13 cellular contexts compared by ENCODE assay signal in the genomic region with DNA sequence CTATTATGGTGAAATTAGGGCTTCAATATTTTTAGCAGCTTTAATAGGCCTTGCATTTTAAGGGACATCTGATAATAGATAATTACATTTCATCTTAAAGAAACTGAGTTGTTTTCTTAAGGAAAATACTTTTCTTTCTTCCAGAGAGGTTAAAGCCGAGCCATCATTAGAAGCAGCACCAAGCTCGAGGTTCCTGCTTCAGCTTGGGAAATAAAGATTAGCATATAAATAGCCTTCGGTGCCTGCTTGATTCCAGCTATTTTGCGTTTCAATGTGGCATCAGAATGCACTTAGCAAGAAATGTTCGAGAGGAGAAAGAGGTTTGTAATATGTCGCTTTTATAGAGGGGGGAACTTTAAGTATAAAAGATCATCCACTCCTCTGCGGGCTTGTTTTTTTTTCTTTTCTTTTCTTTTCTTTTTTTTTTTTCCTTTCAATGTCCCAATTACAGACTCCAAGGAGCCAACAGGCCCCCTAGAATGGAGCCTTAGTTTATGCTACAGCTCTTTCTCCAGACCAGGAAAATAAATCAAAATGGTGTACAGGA.
A peak's percentile ranks its signal among the peaks of the same experiment; 100 is the strongest.
DNase-seq lines count a peak whose midpoint lies in the region; ATAC-seq, FAIRE-seq and TF ChIP-seq lines count a peak whose summit lies in the region.
"Had no signal": no experiment of that assay in that cellular context is flagged by ENCODE, and none has a peak within 500 bp of the region (broad histone marks: within the 10 kb centered on the region; RNA-seq: fewer than 3 reads in every experiment).

No MANE protein-coding gene starts in this region.

- H3K14ac ChIP-seq in H1 (ENCODE audit: insufficient read length): no peak overlapping the region

- H3K4ac ChIP-seq in H1 (replicated peaks; ENCODE audit: insufficient read length, low read depth, low read length): no peak overlapping the region

- no peak overlapping the region for H2BK20ac ChIP-seq in H1 (ENCODE audit: low read length)

- DNase-seq in H1 (ENCODE audit: low read depth in 1 of 2, low spot score in 2 of 2): no peak
- peak; percentile 34 for DNase-seq in medulla oblongata (ENCODE audit: extremely low spot score)
- DNase-seq in hippocampal formation (lab: John Stamatoyannopoulos, UW): no peak
- DNase-seq in psoas muscle: no peak
- DNase-seq: activated CD8-positive, alpha-beta T cell treated with anti-CD3 and anti-CD28 coated beads, Interleukin-2, amount 10 ng/mL, durations not matched to agents 7 days and 5 days; CD8-positive, alpha-beta T cell; NCI-H187; NCI-H524; OCI-M1 had no signal

- H3K23me2 ChIP-seq in H1 (ENCODE audit: low read depth, low read length): no peaks in the 10 kb centered on the region

- no peak for TF ChIP-seq RAD21 in H1 (IDR thresholded peaks at IDR 0.05 in 1 of 2, conservative IDR thresholded peaks at IDR 0.05 in 1 of 2; ENCODE audit: low read depth in 2 of 2, low read length in 2 of 2)

- ATAC-seq in GM21528 (IDR thresholded peaks at IDR 0.05; ENCODE audit: low FRiP score, unreplicated experiment) (no peak), psoas muscle (no peak)
- ATAC-seq: activated CD8-positive, alpha-beta T cell treated with anti-CD3 and anti-CD28 coated beads, Interleukin-2, amount 10 ng/mL, durations not matched to agents 7 days and 5 days; CD8-positive, alpha-beta T cell had no signal

- peak overlapping the region; percentile 60 for H4K5ac ChIP-seq in H1 (ENCODE audit: insufficient read length, low read depth, low read length)

- 2% methylated on average over 7 of the region's 7 CpGs; no CpG with 5 or more reads in 1 of the 2 experiments for WGBS in H1 (ENCODE audit: extremely low coverage in 1 of 2, insufficient coverage in 1 of 2, insufficient read length in 1 of 2, insufficient replicate concordance in 2 of 2, low coverage in 1 of 2, low lambda C conversion rate in 2 of 2, missing lambda C conversion rate in 1 of 2), 2 experiments
- whole genome bisulfite sequencing in psoas muscle, 3 donors: 21 to 29% (median 23%) methylated on average over 7 of the region's 7 CpGs

- H3K36me3 ChIP-seq in HUES6 (ENCODE audit: control insufficient read depth, insufficient read depth, low read length): no peaks in the 10 kb centered on the region
- H3K36me3 ChIP-seq in H1 (ENCODE audit: control insufficient read depth in 2 of 4, insufficient read depth in 4 of 4, low read length in 3 of 4): no peaks in the 10 kb centered on the region
- no peaks in the 10 kb centered on the region for H3K36me3 ChIP-seq in subcutaneous abdominal adipose tissue (ENCODE audit: control insufficient read depth in 5 of 5, insufficient read depth in 5 of 5, low read length in 5 of 5)
- H3K36me3 ChIP-seq in psoas muscle (ENCODE audit: insufficient read depth in 1 of 2, low read depth in 1 of 2): no peaks in the 10 kb centered on the region

- TF ChIP-seq POLR2A in H1 (IDR thresholded peaks at IDR 0.05; ENCODE audit: control extremely low read depth in 1 of 2, low read depth in 2 of 2, low read length in 2 of 2): peak in 1 of 2 experiments; percentile 47; a peak in 1 of 3 replicates

- peak; percentile 96 for FAIRE-seq in H1 (lab: Jason Lieb, UNC)

- H3K79me2 ChIP-seq in H1 (ENCODE audit: control insufficient read depth in 1 of 2, insufficient read depth in 2 of 2, low read length in 2 of 2): no peaks in the 10 kb centered on the region
- H3K79me2 ChIP-seq: parathyroid adenoma had no signal

- peak overlapping the region; percentile 67 to 71 for H3K4me2 ChIP-seq in H1 (ENCODE audit: insufficient read depth in 1 of 2, low read depth in 2 of 2, low read length in 2 of 2)

- H4K91ac ChIP-seq in H1 (replicated peaks; ENCODE audit: insufficient read length, low read length): peak overlapping the region; percentile 97

- H2BK15ac ChIP-seq in H1 (ENCODE audit: low read length): no peak overlapping the region

- H3K9ac ChIP-seq in HUES6 (ENCODE audit: low read length) (peak overlapping the region; percentile 40), H1 (replicated peaks in 1 of 4; ENCODE audit: extremely low read depth in 1 of 4, low read depth in 3 of 4, low read length in 3 of 4) (no peak overlapping the region), subcutaneous abdominal adipose tissue (ENCODE audit: low read length in 5 of 5) (no peak overlapping the region)
- H3K9ac ChIP-seq: parathyroid adenoma had no signal

- peak overlapping the region; percentile 76; the same call in 1 of the 2 replicates for H2BK5ac ChIP-seq in H1 (ENCODE audit: low read depth, low read length)

- POLR2A ChIA-PET in H1 (lab: Charles Lee; ENCODE audit: partially characterized antibody): interaction anchor here (0.7 to 2.2 kb wide), 4 partner anchors 11 to 50 kb away, joined by 3 to 10 read pairs (median 6); no protein-coding TSS in a partner anchor

- H3K4me1 ChIP-seq in HUES6 (ENCODE audit: control insufficient read depth, insufficient read depth, low read length) (peaks cover 36% of the 10 kb centered on the region), H1 (replicated peaks in 1 of 4; ENCODE audit: control insufficient read depth in 3 of 4, insufficient read depth in 4 of 4, low read length in 3 of 4) (peaks cover 14 to 27% (median 21%) of the 10 kb centered on the region in 4 experiments), subcutaneous abdominal adipose tissue (ENCODE audit: control insufficient read depth in 5 of 5, insufficient read depth in 5 of 5, low read length in 5 of 5) (peaks cover 0 to 50% (median 19%) of the 10 kb centered on the region in 5 donors), psoas muscle (no peaks in the 10 kb centered on the region)
- H3K4me1 ChIP-seq: parathyroid adenoma had no signal

- no peak overlapping the region for H2BK12ac ChIP-seq in H1 (ENCODE audit: low read depth, low read length)

- no peak overlapping the region for H2AFZ ChIP-seq in H1 (ENCODE audit: low read length)
- H2AFZ ChIP-seq: parathyroid adenoma had no signal

- intact Hi-C loops in psoas muscle (cut with DNase I): no loop called here

- H2BK120ac ChIP-seq in H1 (replicated peaks; ENCODE audit: low read depth, low read length): peak overlapping the region; percentile 92

- H3K23ac ChIP-seq in H1 (ENCODE audit: insufficient read length): no peak overlapping the region

- no peaks in the 10 kb centered on the region for H3K79me1 ChIP-seq in H1 (ENCODE audit: low read depth, low read length)

- peak overlapping the region; percentile 20; the same call in 1 of the 2 replicates for H3K18ac ChIP-seq in H1 (ENCODE audit: extremely low read depth, low read length)

- H3K27ac ChIP-seq in HUES6 (ENCODE audit: low read depth, low read length) (peak overlapping the region; percentile 53; the same call in 1 of the 2 replicates), H1 (ENCODE audit: low read depth, low read length) (no peak overlapping the region; the same call in 1 of the 2 replicates), subcutaneous abdominal adipose tissue (ENCODE audit: low read depth, low read length) (peak overlapping the region; percentile 27), psoas muscle (no peak overlapping the region)
- H3K27ac ChIP-seq: parathyroid adenoma had no signal

- H2AK5ac ChIP-seq in H1 (ENCODE audit: low read depth, low read length): no peak overlapping the region

- H3K27me3 ChIP-seq in HUES6 (ENCODE audit: control insufficient read depth, insufficient read depth, low read length) (peaks cover 23% of the 10 kb centered on the region), H1 (replicated peaks in 1 of 4; ENCODE audit: control insufficient read depth in 3 of 4, extremely low read depth in 1 of 4, insufficient read depth in 3 of 4, low read length in 3 of 4) (peaks cover 0 to 3% (median 0%) of the 10 kb centered on the region in 4 experiments; a peak in 1 of 7 replicates), subcutaneous abdominal adipose tissue (ENCODE audit: control insufficient read depth in 5 of 5, insufficient read depth in 4 of 5, low read length in 5 of 5) (peaks cover 9 to 25% (median 11%) of the 10 kb centered on the region in 5 donors), psoas muscle (ENCODE audit: insufficient read depth in 3 of 3, low read length in 2 of 3) (peaks cover 2 to 39% (median 3%) of the 10 kb centered on the region in 3 donors)

- no peaks in the 10 kb centered on the region for H3K9me3 ChIP-seq in HUES6 (ENCODE audit: control insufficient read depth, insufficient read depth, low read depth, low read length)
- H3K9me3 ChIP-seq in H1 (ENCODE audit: insufficient read depth in 2 of 2, low read depth in 1 of 2, low read length in 1 of 2): no peaks in the 10 kb centered on the region
- no peaks in the 10 kb centered on the region for H3K9me3 ChIP-seq in subcutaneous abdominal adipose tissue (ENCODE audit: control insufficient read depth in 5 of 5, low read length in 5 of 5)
- H3K9me3 ChIP-seq in psoas muscle: no peaks in the 10 kb centered on the region

- H3K56ac ChIP-seq in H1 (replicated peaks; ENCODE audit: insufficient read length, low read depth, low read length): peak overlapping the region; percentile 1

- no peaks in the 10 kb centered on the region for H4K20me1 ChIP-seq in H1 (replicated peaks in 1 of 2; ENCODE audit: control insufficient read depth in 1 of 2, insufficient read depth in 2 of 2, low read length in 2 of 2)

- CTCF ChIA-PET in H1 (lab: Charles Lee; ENCODE audit: partially characterized antibody): interaction anchor here (1.0 to 1.4 kb wide), 4 partner anchors 11 to 141 kb away, joined by 3 to 5 read pairs (median 3); no protein-coding TSS in a partner anchor

- TF ChIP-seq CTCF in H1 (IDR thresholded peaks at IDR 0.05; ENCODE audit: control extremely low read depth in 1 of 3, insufficient read depth in 1 of 3, low read depth in 1 of 3, low read length in 3 of 3) (no peak), psoas muscle (IDR thresholded peaks at IDR 0.05) (no peak)

- H3K4me3 ChIP-seq in HUES6 (ENCODE audit: low read depth, low read length): peak overlapping the region; percentile 44
- H3K4me3 ChIP-seq in H1 (ENCODE audit: extremely low read depth in 1 of 4, insufficient read depth in 2 of 4, low read depth in 3 of 4, low read length in 4 of 4): peak overlapping the region in 3 of 4 experiments; percentile 15 to 52 (median 21); a peak in 3 of 8 replicates
- no peak overlapping the region for H3K4me3 ChIP-seq in subcutaneous abdominal adipose tissue (ENCODE audit: low read depth in 1 of 5, low read length in 5 of 5)
- H3K4me3 ChIP-seq in psoas muscle: no peak overlapping the region

- no peak for TF ChIP-seq EP300 in H1 (IDR thresholded peaks at IDR 0.05; ENCODE audit: borderline replicate concordance in 1 of 2, low read depth in 2 of 2, low read length in 2 of 2)

- no peak overlapping the region for H4K8ac ChIP-seq in H1 (ENCODE audit: extremely low read depth, insufficient read depth, low read length)

TF ChIP-seq in H1, 55 proteins besides CTCF, POLR2A, EP300 and RAD21:
- TF ChIP-seq CEBPB (IDR thresholded peaks at IDR 0.05; ENCODE audit: low read depth, low read length): 0 out of 2 replicates have a peak, but pooled peaks have one; percentile 17
- TF ChIP-seq JUN (IDR thresholded peaks at IDR 0.05; ENCODE audit: low read depth, low read length): no peak
TF ChIP-seq in H1: peak in this region for 1.

Comparison
In these comparisons a context has a peak if more than half of its experiments do, and no peak if none do; other contexts are left out.
1. H3K27ac ChIP-seq: peak in HUES6 (single experiment) and subcutaneous abdominal adipose tissue (single experiment); none in H1 (single experiment) and psoas muscle (single experiment).
2. H3K4me3 ChIP-seq: peak in HUES6 (single experiment) and H1 (3 of 4); none in subcutaneous abdominal adipose tissue (0 of 5) and psoas muscle (single experiment).